Comparison of ENCODE assay signal across 8 cellular contexts in the genomic region with DNA sequence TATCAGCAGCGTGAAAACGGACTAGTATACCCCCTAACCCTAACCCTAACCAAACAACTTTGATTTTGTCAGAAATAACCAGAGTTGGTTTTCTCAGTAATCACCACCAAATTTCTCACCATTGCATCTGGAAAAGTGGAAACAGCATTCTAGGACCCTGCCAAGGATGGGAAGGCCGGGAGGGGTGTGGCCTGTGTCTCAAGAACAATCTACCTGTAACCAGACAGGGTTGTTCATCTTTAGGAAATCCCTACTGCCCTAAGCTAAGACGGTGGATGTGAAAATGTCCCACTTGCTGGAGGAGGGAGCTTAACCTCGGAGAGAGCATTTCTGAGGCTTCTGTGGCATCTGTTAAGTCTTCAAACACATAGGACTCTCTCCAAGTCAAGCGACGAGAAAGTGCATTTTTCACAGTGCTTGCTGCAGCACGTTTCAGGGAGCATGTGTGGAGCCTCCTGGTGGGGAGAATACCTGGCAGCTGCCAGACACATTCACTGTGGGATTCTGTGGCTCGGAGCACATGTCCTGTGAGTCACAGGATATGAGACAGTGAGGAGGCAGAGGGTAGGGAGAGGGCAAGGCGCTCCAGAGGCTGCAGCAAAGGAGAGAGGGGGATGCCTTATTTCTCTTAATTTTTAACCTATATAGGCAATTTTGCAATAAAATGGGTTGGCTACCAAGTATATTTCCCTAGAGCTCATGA.
DNase-seq lines count a peak whose midpoint lies in the region; ATAC-seq and TF ChIP-seq lines count a peak whose summit lies in the region.

No MANE protein-coding gene starts in this region.

- H3K18ac ChIP-seq in IMR-90 (ENCODE audit: low read depth, low read length): peak overlapping the region; percentile 4; the same call in 1 of the 2 replicates

- no TSS peak for BruUV-seq in IMR-90 (replicated peaks; lab: Mats Ljungman, UMichigan)

- H3K9ac ChIP-seq in IMR-90 (ENCODE audit: low read depth, low read length): no peak overlapping the region; the same call in 1 of the 2 replicates

- peak overlapping the region; percentile 80 for H4K91ac ChIP-seq in IMR-90 (ENCODE audit: insufficient read depth, low read depth, low read length)

- H3K9me3 ChIP-seq in IMR-90 (ENCODE audit: control insufficient read depth, insufficient read depth, low read length) (no peaks in the 10 kb centered on the region), heart left ventricle (no peaks in the 10 kb centered on the region), esophagus muscularis mucosa (no peaks in the 10 kb centered on the region)

- TF ChIP-seq CTCF in IMR-90 (conservative IDR thresholded peaks at IDR 0.05; ENCODE audit: low read depth, low read length): peak; percentile 81
- peak in 9 of 12 donors; percentile 7 to 43 (median 21) for TF ChIP-seq CTCF in heart left ventricle (IDR thresholded peaks at IDR 0.05)
- peak in 1 of 3 experiments; percentile 14 for TF ChIP-seq CTCF in esophagus muscularis mucosa (IDR thresholded peaks at IDR 0.05)

- peak overlapping the region; percentile 88 for H3K14ac ChIP-seq in IMR-90 (replicated peaks; ENCODE audit: low read depth, low read length)

- H3K23ac ChIP-seq in IMR-90 (ENCODE audit: low read depth, low read length): peak overlapping the region; percentile 57; the same call in 1 of the 2 replicates

- H3K79me1 ChIP-seq in IMR-90 (ENCODE audit: low read depth in 1 of 2, low read length in 2 of 2): no peaks in the 10 kb centered on the region

- peak overlapping the region; percentile 83 for H2AK9ac ChIP-seq in IMR-90 (replicated peaks; ENCODE audit: low read depth, low read length, poor library complexity)

- H2BK120ac ChIP-seq in IMR-90 (ENCODE audit: low read depth, low read length): peak overlapping the region; percentile 96

- 0 out of 2 replicates have a peak overlapping the region, but pooled peaks have one; percentile 40 for H3K56ac ChIP-seq in IMR-90 (ENCODE audit: extremely low read depth, insufficient read depth, low read length)

- peak; percentile 77 for TF ChIP-seq RAD21 in IMR-90 (IDR thresholded peaks at IDR 0.05; ENCODE audit: low read length)

- ATAC-seq in IMR-90 (ENCODE audit: low read depth): peak; percentile 97
- peak in 3 of 4 donors; percentile 68 to 80 (median 69) for ATAC-seq in heart left ventricle
- ATAC-seq in naive thymus-derived CD8-positive, alpha-beta T cell: no peak
- no peak for ATAC-seq in HG02642 (IDR thresholded peaks at IDR 0.05; ENCODE audit: poor library complexity, unreplicated experiment)

- no CpG with 5 or more reads among the region's 10 CpGs for WGBS in IMR-90 (ENCODE audit: extremely low coverage in 2 of 2, insufficient read length in 1 of 2), 2 experiments
- WGBS in heart left ventricle, 4 donors: 38 to 49% (median 42%) methylated on average over 10 of the region's 10 CpGs
- 45% methylated on average over 10 of the region's 10 CpGs for WGBS in esophagus muscularis mucosa

- peak overlapping the region; percentile 72 for H2AK5ac ChIP-seq in IMR-90 (ENCODE audit: low read depth, low read length)

- H3K4ac ChIP-seq in IMR-90 (ENCODE audit: low read depth, low read length): peak overlapping the region; percentile 88

- TF ChIP-seq EP300 in esophagus muscularis mucosa (IDR thresholded peaks at IDR 0.05): no peak

- H3K27me3 ChIP-seq in IMR-90 (ENCODE audit: control insufficient read depth, insufficient read depth, low read length) (no peaks in the 10 kb centered on the region), heart left ventricle (peaks cover 0 to 11% (median 0%) of the 10 kb centered on the region in 9 donors), esophagus muscularis mucosa (peaks cover 0 to 21% (median 0%) of the 10 kb centered on the region in 4 donors)

- in situ Hi-C loops in IMR-90 (cut with MboI; ENCODE audit: low sequenced_read_pairs): loop anchor here (25.0 kb wide), 1 partner anchor 854 kb away; no protein-coding TSS in a partner anchor

- no peaks in the 10 kb centered on the region for H3K36me3 Mint-ChIP-seq in naive thymus-derived CD8-positive, alpha-beta T cell

- no peak overlapping the region for H3K4me3 Mint-ChIP-seq in naive thymus-derived CD8-positive, alpha-beta T cell

- H3K27ac Mint-ChIP-seq in naive thymus-derived CD8-positive, alpha-beta T cell: peak overlapping the region in 2 of 10 donors; percentile 16 to 59

- peak overlapping the region; percentile 1; the same call in 1 of the 2 replicates for H4K5ac ChIP-seq in IMR-90 (ENCODE audit: low read depth, low read length)

- H3K9me1 ChIP-seq in IMR-90 (ENCODE audit: insufficient read depth, low read length): peaks cover 8% of the 10 kb centered on the region

- no peak for TF ChIP-seq POLR2A in IMR-90 (IDR thresholded peaks at IDR 0.05; ENCODE audit: low read depth, low read length)
- TF ChIP-seq POLR2A in heart left ventricle (IDR thresholded peaks at IDR 0.05): no peak
- no peak for TF ChIP-seq POLR2A in esophagus muscularis mucosa (IDR thresholded peaks at IDR 0.05; ENCODE audit: low read depth)

- peak overlapping the region; percentile 96 for H2BK5ac ChIP-seq in IMR-90 (ENCODE audit: low read depth, low read length, poor library complexity, severe bottlenecking)

- peaks cover 0 to 9% (median 7%) of the 10 kb centered on the region in 4 donors for H3K4me1 Mint-ChIP-seq in naive thymus-derived CD8-positive, alpha-beta T cell

- no peaks in the 10 kb centered on the region for H4K20me1 ChIP-seq in IMR-90 (ENCODE audit: insufficient read depth, low read length)

- peak overlapping the region; percentile 6; the same call in 1 of the 2 replicates for H3K4me2 ChIP-seq in IMR-90 (ENCODE audit: low read depth, low read length)

- peak overlapping the region in 1 of 2 experiments; percentile 89; a peak in 3 of 4 replicates for H4K8ac ChIP-seq in IMR-90 (ENCODE audit: low read depth in 2 of 2, low read length in 2 of 2)

- dilution Hi-C loops in IMR-90 (cut with HindIII; ENCODE audit: low sequenced_read_pairs, unreplicated experiment): no loop called here

- H3K36me3 ChIP-seq in IMR-90 (ENCODE audit: control insufficient read depth, insufficient read depth, low read length): no peaks in the 10 kb centered on the region
- H3K36me3 ChIP-seq in heart left ventricle: no peaks in the 10 kb centered on the region
- no peaks in the 10 kb centered on the region for H3K36me3 ChIP-seq in esophagus muscularis mucosa

- no peaks in the 10 kb centered on the region for H3K9me3 Mint-ChIP-seq in naive thymus-derived CD8-positive, alpha-beta T cell

- POLR2A ChIA-PET in IMR-90 (lab: Charles Lee; ENCODE audit: unreplicated experiment): interaction anchor here (0.7 kb wide), 1 partner anchor 33 kb away, joined by 3 read pairs; no protein-coding TSS in a partner anchor
- POLR2A ChIA-PET in naive thymus-derived CD8-positive, alpha-beta T cell (lab: Charles Lee): interaction anchor here (0.9 kb wide), 1 partner anchor 39 kb away, joined by 3 read pairs; no protein-coding TSS in a partner anchor

- CTCF ChIA-PET in IMR-90 (lab: Yijun Ruan, JAX): interaction anchor here (0.8 to 1.4 kb wide), 3 partner anchors 11 to 122 kb away, joined by 3 to 4 read pairs (median 4); no protein-coding TSS in a partner anchor

- H3K27me3 Mint-ChIP-seq in naive thymus-derived CD8-positive, alpha-beta T cell: no peaks in the 10 kb centered on the region

- intact Hi-C loops in IMR-90 (cut with micrococcal nuclease): loop anchor here (1.0 to 10.0 kb wide), 2 partner anchors 123 to 283 kb away; no protein-coding TSS in a partner anchor
- intact Hi-C loops in heart left ventricle (cut with DNase I): no loop called here
- intact Hi-C loops in esophagus muscularis mucosa (cut with DNase I): no loop called here

- H2BK20ac ChIP-seq in IMR-90 (ENCODE audit: low read depth, low read length): peak overlapping the region; percentile 98

- H3K27ac ChIP-seq in IMR-90 (ENCODE audit: insufficient read depth, low read length): peak overlapping the region; percentile 6
- no peak overlapping the region for H3K27ac ChIP-seq in heart left ventricle
- H3K27ac ChIP-seq in esophagus muscularis mucosa (replicated peaks in 1 of 4): no peak overlapping the region

- H3K4me1 ChIP-seq in IMR-90 (ENCODE audit: control insufficient read depth, insufficient read depth, low read length): peaks cover 10% of the 10 kb centered on the region
- H3K4me1 ChIP-seq in heart left ventricle: no peaks in the 10 kb centered on the region
- H3K4me1 ChIP-seq in esophagus muscularis mucosa: no peaks in the 10 kb centered on the region

- peak overlapping the region; percentile 92; the same call in 2 of the 3 replicates for H2BK15ac ChIP-seq in IMR-90 (ENCODE audit: low read depth, low read length)

- H2AFZ ChIP-seq in IMR-90 (replicated peaks; ENCODE audit: low read length, poor library complexity): peak overlapping the region; percentile 88

- peak; percentile 1 for DNase-seq in COR-L47 (lab: John Stamatoyannopoulos, UW)
- DNase-seq in IMR-90: peak; percentile 99
- peak; percentile 8 for DNase-seq in activated CD4-positive, alpha-beta T cell treated with anti-CD3 and anti-CD28 coated beads, Interleukin-2, amount 50 U/mL, for 1 hour
- DNase-seq in heart left ventricle: peak in 2 of 5 donors; percentile 23 to 39
- peak; percentile 95 for DNase-seq in skeletal muscle cell (ENCODE audit: low read depth)
- DNase-seq in naive thymus-derived CD8-positive, alpha-beta T cell: no peak
- no peak for DNase-seq in esophagus muscularis mucosa (ENCODE audit: extremely low spot score)

- no peak overlapping the region for H3K4me3 ChIP-seq in IMR-90 (ENCODE audit: insufficient read depth, low read depth, low read length)
- no peak overlapping the region for H3K4me3 ChIP-seq in heart left ventricle
- H3K4me3 ChIP-seq in skeletal muscle cell (ENCODE audit: low read depth, low read length): no peak overlapping the region
- H3K4me3 ChIP-seq in esophagus muscularis mucosa: no peak overlapping the region

TF ChIP-seq in IMR-90, 13 proteins besides CTCF, POLR2A, EP300 and RAD21 (continues in another document):
- TF ChIP-seq MXI1 (IDR thresholded peaks at IDR 0.05; ENCODE audit: borderline replicate concordance, low read depth, low read length) (peak; percentile 63; the same call in 1 of the 2 replicates), CHD1 (IDR thresholded peaks at IDR 0.05; ENCODE audit: low read depth, low read length) (no peak), CEBPB (IDR thresholded peaks at IDR 0.05; ENCODE audit: low read depth, low read length) (no peak; the same call in 1 of the 2 replicates), MAFK (IDR thresholded peaks at IDR 0.05; ENCODE audit: low read depth, low read length) (no peak), NFE2L2 (IDR thresholded peaks at IDR 0.05; ENCODE audit: low read depth, low read length) (peak; percentile 8; the same call in 1 of the 2 replicates)
- TF ChIP-seq, protein P1, sequence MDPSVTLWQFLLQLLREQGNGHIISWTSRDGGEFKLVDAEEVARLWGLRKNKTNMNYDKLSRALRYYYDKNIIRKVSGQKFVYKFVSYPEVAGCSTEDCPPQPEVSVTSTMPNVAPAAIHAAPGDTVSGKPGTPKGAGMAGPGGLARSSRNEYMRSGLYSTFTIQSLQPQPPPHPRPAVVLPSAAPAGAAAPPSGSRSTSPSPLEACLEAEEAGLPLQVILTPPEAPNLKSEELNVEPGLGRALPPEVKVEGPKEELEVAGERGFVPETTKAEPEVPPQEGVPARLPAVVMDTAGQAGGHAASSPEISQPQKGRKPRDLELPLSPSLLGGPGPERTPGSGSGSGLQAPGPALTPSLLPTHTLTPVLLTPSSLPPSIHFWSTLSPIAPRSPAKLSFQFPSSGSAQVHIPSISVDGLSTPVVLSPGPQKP (IDR thresholded peaks at IDR 0.05; ENCODE audit: borderline replicate concordance, low read depth, low read length): no peak

Comparison
In these comparisons a context has a peak if more than half of its experiments do, and no peak if none do; other contexts are left out.
1. DNase-seq: peak in COR-L47 (single experiment), IMR-90 (single experiment), activated CD4-positive, alpha-beta T cell treated with anti-CD3 and anti-CD28 coated beads, Interleukin-2, amount 50 U/mL, for 1 hour (single experiment) and skeletal muscle cell (single experiment); none in naive thymus-derived CD8-positive, alpha-beta T cell (0 of 10) and esophagus muscularis mucosa (single experiment).
2. ATAC-seq: peak in IMR-90 (single experiment) and heart left ventricle (3 of 4); none in naive thymus-derived CD8-positive, alpha-beta T cell (0 of 2) and HG02642 (single experiment).